In the genomic region with DNA sequence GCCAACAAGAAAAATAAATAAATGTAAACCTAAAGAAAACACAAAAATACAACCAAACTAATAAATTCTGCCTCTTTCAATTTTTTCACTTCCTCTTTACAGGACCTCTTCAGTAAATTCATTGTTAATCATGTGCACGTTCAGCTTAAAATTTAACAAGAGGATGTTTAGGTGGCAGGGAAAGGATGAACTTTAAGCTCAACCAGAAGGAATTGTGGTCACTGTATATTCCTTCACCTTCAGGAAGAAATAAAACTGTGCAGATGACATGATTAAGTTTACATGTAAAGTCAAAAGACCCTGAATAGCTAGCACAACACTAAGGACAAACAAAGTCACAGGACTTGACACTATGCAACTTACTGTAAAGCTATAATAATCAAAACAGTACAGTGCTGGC, we compare ENCODE assay signal across 16 cellular contexts. TPM values are rescaled to one million over a fixed set of nuclear protein-coding genes. Genes with fewer than 3 reads are reported as not detected.
DNase-seq lines count a peak whose midpoint lies in the region; ATAC-seq, FAIRE-seq and TF ChIP-seq lines count a peak whose summit lies in the region.
"Had no signal": no experiment of that assay in that cellular context is flagged by ENCODE, and none has a peak within 500 bp of the region (broad histone marks: within the 10 kb centered on the region; RNA-seq: fewer than 3 reads in every experiment).

No MANE protein-coding gene starts in this region.

- H3K9me3 Mint-ChIP-seq in activated naive CD4-positive, alpha-beta T cell treated with anti-CD3 and anti-CD28 coated beads, Interleukin-2, amount 50 U/mL, for 24 hours, result no peaks in the 10 kb centered on the region
- no peaks in the 10 kb centered on the region for H3K9me3 Mint-ChIP-seq in activated naive CD4-positive, alpha-beta T cell treated with anti-CD3 and anti-CD28 coated beads, Interleukin-2, amount 10 ng/mL, durations not matched to agents 7 days and 5 days
- H3K9me3 Mint-ChIP-seq in brain (no peaks in the 10 kb centered on the region), progenitor cell of endocrine pancreas (ENCODE audit: low read depth) (no peaks in the 10 kb centered on the region)

- CTCF ChIA-PET in activated naive CD4-positive, alpha-beta T cell treated with anti-CD3 and anti-CD28 coated beads, Interleukin-2, amount 10 ng/mL, durations not matched to agents 7 days and 5 days (lab: Charles Lee), result no interaction called here

- TF ChIP-seq CTCF in brain (conservative IDR thresholded peaks at IDR 0.05) (no peak), progenitor cell of endocrine pancreas (IDR thresholded peaks at IDR 0.05; ENCODE audit: unreplicated experiment) (no peak)

- peaks cover 4% of the 10 kb centered on the region for H3K4me1 Mint-ChIP-seq in activated naive CD4-positive, alpha-beta T cell treated with anti-CD3 and anti-CD28 coated beads, Interleukin-2, amount 50 U/mL, for 24 hours
- H3K4me1 Mint-ChIP-seq in activated naive CD4-positive, alpha-beta T cell treated with anti-CD3 and anti-CD28 coated beads, Interleukin-2, amount 10 ng/mL, durations not matched to agents 7 days and 5 days, result no peaks in the 10 kb centered on the region
- H3K4me1 Mint-ChIP-seq in brain, result no peaks in the 10 kb centered on the region
- peaks cover 4% of the 10 kb centered on the region for H3K4me1 Mint-ChIP-seq in progenitor cell of endocrine pancreas (ENCODE audit: low read depth)

- H3K27ac Mint-ChIP-seq in activated naive CD4-positive, alpha-beta T cell treated with anti-CD3 and anti-CD28 coated beads, Interleukin-2, amount 50 U/mL, for 24 hours, result peak overlapping the region; percentile 62
- H3K27ac Mint-ChIP-seq in activated naive CD4-positive, alpha-beta T cell treated with anti-CD3 and anti-CD28 coated beads, Interleukin-2, amount 10 ng/mL, durations not matched to agents 7 days and 5 days, result no peak overlapping the region
- peak overlapping the region in 3 of 5 experiments; percentile 45 to 73 (median 58) for H3K27ac Mint-ChIP-seq in brain
- peak overlapping the region; percentile 76 for H3K27ac Mint-ChIP-seq in progenitor cell of endocrine pancreas

- no peak overlapping the region for H3K4me3 Mint-ChIP-seq in activated naive CD4-positive, alpha-beta T cell treated with anti-CD3 and anti-CD28 coated beads, Interleukin-2, amount 50 U/mL, for 24 hours
- H3K4me3 Mint-ChIP-seq in activated naive CD4-positive, alpha-beta T cell treated with anti-CD3 and anti-CD28 coated beads, Interleukin-2, amount 10 ng/mL, durations not matched to agents 7 days and 5 days, result no peak overlapping the region
- no peak overlapping the region for H3K4me3 Mint-ChIP-seq in brain
- no peak overlapping the region for H3K4me3 Mint-ChIP-seq in progenitor cell of endocrine pancreas (ENCODE audit: low read depth)

- H3K27me3 Mint-ChIP-seq in activated naive CD4-positive, alpha-beta T cell treated with anti-CD3 and anti-CD28 coated beads, Interleukin-2, amount 50 U/mL, for 24 hours, result no peaks in the 10 kb centered on the region
- H3K27me3 Mint-ChIP-seq in activated naive CD4-positive, alpha-beta T cell treated with anti-CD3 and anti-CD28 coated beads, Interleukin-2, amount 10 ng/mL, durations not matched to agents 7 days and 5 days, result no peaks in the 10 kb centered on the region
- H3K27me3 Mint-ChIP-seq in brain (no peaks in the 10 kb centered on the region), progenitor cell of endocrine pancreas (no peaks in the 10 kb centered on the region)

- peak; percentile 88 for FAIRE-seq in GM19239 (lab: Jason Lieb, UNC)

- no peak for DNase-seq in activated naive CD4-positive, alpha-beta T cell treated with anti-CD3 and anti-CD28 coated beads, Interleukin-2, amount 10 ng/mL, durations not matched to agents 7 days and 5 days
- no peak for DNase-seq in GM19239 (ENCODE audit: insufficient read length, low spot score)
- no peak for DNase-seq in progenitor cell of endocrine pancreas (ENCODE audit: low spot score, unreplicated experiment)
- DNase-seq in SIG-M5 (lab: John Stamatoyannopoulos, UW), result no peak
- no peak for DNase-seq in NK-92 (lab: John Stamatoyannopoulos, UW; ENCODE audit: unreplicated experiment)
- DNase-seq: activated gamma-delta T cell treated with Interleukin-2 at 50 U/mL for 16 hours; foreskin melanocyte; GF-D8; KBM-7; left cardiac atrium; NCI-H1105 treated with DMSO at 0.1 percent for 48 hours; NCI-H82; stimulated activated CD4-positive, alpha-beta T cell treated with anti-CD3 and anti-CD28 coated beads, Interleukin-4, amount 100 ng/mL, for 1 hour had no signal

- peaks cover 17% of the 10 kb centered on the region for H3K36me3 Mint-ChIP-seq in activated naive CD4-positive, alpha-beta T cell treated with anti-CD3 and anti-CD28 coated beads, Interleukin-2, amount 50 U/mL, for 24 hours
- H3K36me3 Mint-ChIP-seq in activated naive CD4-positive, alpha-beta T cell treated with anti-CD3 and anti-CD28 coated beads, Interleukin-2, amount 10 ng/mL, durations not matched to agents 7 days and 5 days, result peaks cover 50% of the 10 kb centered on the region
- H3K36me3 Mint-ChIP-seq in brain (peaks cover 92% of the 10 kb centered on the region), progenitor cell of endocrine pancreas (ENCODE audit: insufficient read depth) (peaks cover 44% of the 10 kb centered on the region)

- ATAC-seq in GM21529 (IDR thresholded peaks at IDR 0.05; ENCODE audit: unreplicated experiment), result no peak
- ATAC-seq: left cardiac atrium had no signal

RNA-seq across cellular contexts. Expression of a gene that starts 33.0 kb away (rescaled TPM):
- 47.4 TPM for polyA plus RNA-seq in brain (ENCODE audit: insufficient read depth, low read depth, low replicate concordance)
- total RNA-seq in progenitor cell of endocrine pancreas, result 111 and 115 TPM in 2 replicates
